In genomic region chr1:88035578-88035977, GRCh38 we compare ENCODE assay signal across 1 cellular context.
TF ChIP-seq lines count a peak whose summit lies in the region.

No MANE protein-coding gene starts in this region.

TF ChIP-seq in H1, 55 proteins besides CTCF, POLR2A, EP300 and RAD21:
- TF ChIP-seq GABPA (IDR thresholded peaks at IDR 0.05; ENCODE audit: borderline replicate concordance, insufficient read depth, low read length), result no peak
- TF ChIP-seq HDAC6 (IDR thresholded peaks at IDR 0.05; ENCODE audit: low read depth, low read length), result no peak
- TF ChIP-seq BACH1 (IDR thresholded peaks at IDR 0.05; ENCODE audit: low read length), result no peak
- TF ChIP-seq RFX5 (IDR thresholded peaks at IDR 0.05; ENCODE audit: borderline replicate concordance, low read depth, low read length), result no peak
- no peak for TF ChIP-seq ZNF274 (IDR thresholded peaks at IDR 0.05; ENCODE audit: borderline replicate concordance, extremely low read depth, low read length)
- TF ChIP-seq CBX8 (IDR thresholded peaks at IDR 0.05; ENCODE audit: borderline replicate concordance, low read depth, low read length), result no peak
- no peak for TF ChIP-seq E2F6 (IDR thresholded peaks at IDR 0.05)
